In genomic region chr6:142946181-142946923, GRCh38 we compare ENCODE assay signal across 8 cellular contexts. TPM values are rescaled to one million over a fixed set of nuclear protein-coding genes. Genes with fewer than 3 reads are reported as not detected.
DNase-seq lines count a peak whose midpoint lies in the region; ATAC-seq and TF ChIP-seq lines count a peak whose summit lies in the region.

No MANE protein-coding gene starts in this region.

- H3K27me3 ChIP-seq in CD4-positive, alpha-beta T cell (ENCODE audit: control insufficient read depth, insufficient read depth, low read length), result no peaks in the 10 kb centered on the region
- H3K27me3 ChIP-seq in HUES6 (ENCODE audit: control insufficient read depth, insufficient read depth, low read length) (peaks cover 8% of the 10 kb centered on the region; the same call in 1 of the 2 replicates), PC-9 (ENCODE audit: insufficient read depth, low read depth) (no peaks in the 10 kb centered on the region), esophagus squamous epithelium (no peaks in the 10 kb centered on the region)

- peaks cover 32% of the 10 kb centered on the region for H3K36me3 Mint-ChIP-seq in CD4-positive, alpha-beta T cell (ENCODE audit: low read depth)
- H3K36me3 Mint-ChIP-seq in activated T-helper 1 cell treated with anti-CD3 and anti-CD28 coated beads, Interleukin-12 subunit alpha, Interleukin-12 subunit beta, Interleukin-2, Interleukin-4 antibody, amounts not matched to agents 30 ng/mL and 10 ng/mL and 1 ng/mL, durations not matched to agents 14 hours and 24 hours and 36 hours (ENCODE audit: low read depth), result peaks cover 4% of the 10 kb centered on the region

- BruUV-seq in PC-9 (replicated peaks; lab: Mats Ljungman, UMichigan), result no TSS peak

- DNase-seq in CD4-positive, alpha-beta T cell, result peak; percentile 75 to 98 (median 88)
- peak; percentile 91 to 96 for DNase-seq in PC-9
- DNase-seq in activated T-helper 1 cell treated with anti-CD3 and anti-CD28 coated beads, Interleukin-12 subunit alpha, Interleukin-12 subunit beta, Interleukin-2, Interleukin-4 antibody, amounts not matched to agents 30 ng/mL and 10 ng/mL and 1 ng/mL, durations not matched to agents 14 hours and 24 hours and 36 hours (ENCODE audit: low spot score), result peak; percentile 81
- DNase-seq in esophagus squamous epithelium (lab: John Stamatoyannopoulos, UW), result peak; percentile 61
- peak; percentile 99 for DNase-seq in myocyte (ENCODE audit: low read depth)
- peak; percentile 80 to 82 for DNase-seq in stimulated activated CD8-positive, alpha-beta memory T cell treated with anti-CD3 and anti-CD28 coated beads, Interleukin-7, amount 100 ng/mL, for 1 hour (ENCODE audit: low read depth in 2 of 2)

- H3K36me3 ChIP-seq in HUES6 (ENCODE audit: control insufficient read depth, insufficient read depth, low read length) (no peaks in the 10 kb centered on the region), PC-9 (ENCODE audit: low read depth) (no peaks in the 10 kb centered on the region), esophagus squamous epithelium (no peaks in the 10 kb centered on the region)

- TF ChIP-seq CTCF in CD4-positive, alpha-beta T cell (IDR thresholded peaks at IDR 0.05), result no peak
- no peak for TF ChIP-seq CTCF in PC-9 (conservative IDR thresholded peaks at IDR 0.05)
- no peak for TF ChIP-seq CTCF in esophagus squamous epithelium (IDR thresholded peaks at IDR 0.05)

- peak in 3 of 4 donors; percentile 51 to 96 (median 92) for TF ChIP-seq POLR2A in esophagus squamous epithelium (IDR thresholded peaks at IDR 0.05)

- H3F3A ChIP-seq in PC-9 (ENCODE audit: insufficient read depth, low read depth), result peaks cover 13% of the 10 kb centered on the region

- peaks cover 42% of the 10 kb centered on the region for H3K4me1 Mint-ChIP-seq in CD4-positive, alpha-beta T cell (ENCODE audit: low read depth)
- peaks cover 43% of the 10 kb centered on the region for H3K4me1 Mint-ChIP-seq in activated T-helper 1 cell treated with anti-CD3 and anti-CD28 coated beads, Interleukin-12 subunit alpha, Interleukin-12 subunit beta, Interleukin-2, Interleukin-4 antibody, amounts not matched to agents 30 ng/mL and 10 ng/mL and 1 ng/mL, durations not matched to agents 14 hours and 24 hours and 36 hours (ENCODE audit: low read depth)

- H3K4me3 Mint-ChIP-seq in CD4-positive, alpha-beta T cell, result peak overlapping the region; percentile 96
- peak overlapping the region; percentile 92 for H3K4me3 Mint-ChIP-seq in activated T-helper 1 cell treated with anti-CD3 and anti-CD28 coated beads, Interleukin-12 subunit alpha, Interleukin-12 subunit beta, Interleukin-2, Interleukin-4 antibody, amounts not matched to agents 30 ng/mL and 10 ng/mL and 1 ng/mL, durations not matched to agents 14 hours and 24 hours and 36 hours

- H3K4me1 ChIP-seq in HUES6 (ENCODE audit: control insufficient read depth, insufficient read depth, low read length) (0 out of 2 replicates have a peak, but pooled peaks cover 10% of the 10 kb centered on the region), PC-9 (replicated peaks; ENCODE audit: insufficient read depth) (peaks cover 36% of the 10 kb centered on the region), esophagus squamous epithelium (peaks cover 0 to 34% (median 8%) of the 10 kb centered on the region in 3 donors)

- H3K9me3 Mint-ChIP-seq in CD4-positive, alpha-beta T cell, result no peaks in the 10 kb centered on the region
- H3K9me3 Mint-ChIP-seq in activated T-helper 1 cell treated with anti-CD3 and anti-CD28 coated beads, Interleukin-12 subunit alpha, Interleukin-12 subunit beta, Interleukin-2, Interleukin-4 antibody, amounts not matched to agents 30 ng/mL and 10 ng/mL and 1 ng/mL, durations not matched to agents 14 hours and 24 hours and 36 hours, result no peaks in the 10 kb centered on the region

- CTCF ChIA-PET in CD4-positive, alpha-beta T cell (lab: Charles Lee), result interaction anchor here (0.8 to 1.9 kb wide), 5 partner anchors 11 to 125 kb away, joined by 3 to 5 read pairs (median 3); no protein-coding TSS in a partner anchor
- CTCF ChIA-PET in PC-9 (lab: Charles Lee), result no interaction called here

- WGBS in esophagus squamous epithelium, 2 donors, result 0 to 1% methylated on average over 10 to 42 of the region's 62 CpGs

- POLR2A ChIA-PET in CD4-positive, alpha-beta T cell (lab: Charles Lee), result interaction anchor here (0.6 to 11.2 kb wide), 31 partner anchors 8 to 376 kb away, joined by 3 to 382 read pairs (median 6); partner anchors contain the start of gene AIG1
- POLR2A ChIA-PET in PC-9 (lab: Charles Lee; ENCODE audit: unreplicated experiment), result interaction anchor here (0.8 kb wide), 1 partner anchor 61 kb away, joined by 6 read pairs; no protein-coding TSS in a partner anchor

- H3K9ac ChIP-seq in HUES6 (ENCODE audit: low read length), result peak overlapping the region; percentile 95

- peak; percentile 46 for ATAC-seq in CD4-positive, alpha-beta T cell (ENCODE audit: poor library complexity)
- peak; percentile 24 for ATAC-seq in GM21360 (IDR thresholded peaks at IDR 0.05; ENCODE audit: unreplicated experiment)

- no peaks in the 10 kb centered on the region; the same call in 1 of the 2 replicates for H3K9me2 ChIP-seq in PC-9 (ENCODE audit: insufficient read depth)

- peaks cover 5% of the 10 kb centered on the region for H3K27me3 Mint-ChIP-seq in CD4-positive, alpha-beta T cell
- H3K27me3 Mint-ChIP-seq in activated T-helper 1 cell treated with anti-CD3 and anti-CD28 coated beads, Interleukin-12 subunit alpha, Interleukin-12 subunit beta, Interleukin-2, Interleukin-4 antibody, amounts not matched to agents 30 ng/mL and 10 ng/mL and 1 ng/mL, durations not matched to agents 14 hours and 24 hours and 36 hours (ENCODE audit: insufficient read depth), result peaks cover 6% of the 10 kb centered on the region

- peaks cover 34% of the 10 kb centered on the region for H3K79me2 ChIP-seq in PC-9 (ENCODE audit: low read depth)

- peak overlapping the region; percentile 90 for H2AFZ ChIP-seq in PC-9

- H3K4me3 ChIP-seq in HUES6 (ENCODE audit: low read depth, low read length), result peak overlapping the region; percentile 92
- peak overlapping the region; percentile 89 for H3K4me3 ChIP-seq in PC-9
- peak overlapping the region; percentile 77 to 99 (median 92) for H3K4me3 ChIP-seq in esophagus squamous epithelium

- peak overlapping the region; percentile 100 for H3K27ac ChIP-seq in CD4-positive, alpha-beta T cell (ENCODE audit: low read depth, low read length)
- peak overlapping the region; percentile 79 for H3K27ac ChIP-seq in HUES6 (ENCODE audit: low read depth, low read length)
- peak overlapping the region; percentile 90 for H3K27ac ChIP-seq in PC-9
- H3K27ac ChIP-seq in esophagus squamous epithelium, result peak overlapping the region; percentile 95 to 100 (median 98)

- no peaks in the 10 kb centered on the region; the same call in 1 of the 2 replicates for H4K20me1 ChIP-seq in PC-9 (ENCODE audit: insufficient read depth)

- H3K9me3 ChIP-seq in CD4-positive, alpha-beta T cell (ENCODE audit: control insufficient read depth, low read length), result no peaks in the 10 kb centered on the region
- H3K9me3 ChIP-seq in HUES6 (ENCODE audit: control insufficient read depth, insufficient read depth, low read depth, low read length) (no peaks in the 10 kb centered on the region), PC-9 (ENCODE audit: insufficient read depth, low read depth) (no peaks in the 10 kb centered on the region), esophagus squamous epithelium (no peaks in the 10 kb centered on the region)

- peak overlapping the region; percentile 98 for H3K27ac Mint-ChIP-seq in CD4-positive, alpha-beta T cell
- H3K27ac Mint-ChIP-seq in activated T-helper 1 cell treated with anti-CD3 and anti-CD28 coated beads, Interleukin-12 subunit alpha, Interleukin-12 subunit beta, Interleukin-2, Interleukin-4 antibody, amounts not matched to agents 30 ng/mL and 10 ng/mL and 1 ng/mL, durations not matched to agents 14 hours and 24 hours and 36 hours, result peak overlapping the region; percentile 97

- intact Hi-C loops in CD4-positive, alpha-beta T cell (cut with DNase I, micrococcal nuclease), result loop anchor here (5.0 kb wide), 3 partner anchors 59 to 549 kb away; partner anchors contain the start of gene AIG1 (in 1 of the 2)
- intact Hi-C loops in PC-9 (cut with micrococcal nuclease; ENCODE audit: unreplicated experiment), result loop anchor here (1.0 to 10.0 kb wide), 9 partner anchors 44 to 728 kb away; partner anchors contain the start of genes ADAT2, PEX3 and PHACTR2
- intact Hi-C loops in activated T-helper 1 cell treated with anti-CD3 and anti-CD28 coated beads, Interleukin-12 subunit alpha, Interleukin-12 subunit beta, Interleukin-2, Interleukin-4 antibody, amounts not matched to agents 30 ng/mL and 10 ng/mL and 1 ng/mL, durations not matched to agents 14 hours and 24 hours and 36 hours (cut with micrococcal nuclease), result loop anchor here (1.0 to 10.0 kb wide), 8 partner anchors 191 to 1148 kb away; partner anchors contain the start of genes ADAT2, FUCA2, PEX3 and SF3B5
- intact Hi-C loops in esophagus squamous epithelium (cut with DNase I), result no loop called here

- peak overlapping the region; percentile 93 for H3K4me2 ChIP-seq in PC-9

RNA-seq across cellular contexts. Expression of gene HIVEP2, which starts 1.4 kb away (rescaled TPM):
- total RNA-seq in CD4-positive, alpha-beta T cell, result 10 to 100 TPM; 48.4 to 48.6 TPM
- total RNA-seq in PC-9 (2021) (10.3 and 12.4 TPM in 2 replicates), esophagus squamous epithelium (10 to 100 TPM in 3 of 4 donors, 1 to 10 TPM in 1; 8.6 to 19.3 (median 12.7) TPM), myocyte (17.2 and 18.1 TPM in 2 replicates)
- 33.9 and 38.4 TPM in 2 replicates for total RNA-seq in activated T-helper 1 cell treated with anti-CD3 and anti-CD28 coated beads, Interleukin-12 subunit alpha, Interleukin-12 subunit beta, Interleukin-2, Interleukin-4 antibody, amounts not matched to agents 30 ng/mL and 10 ng/mL and 1 ng/mL, durations not matched to agents 14 hours and 24 hours and 36 hours
- polyA plus RNA-seq in myocyte (2012), result 5.5 TPM

Comparison
In these comparisons a context has a peak if more than half of its experiments do, and no peak if none do; other contexts are left out.
1. Peak in every context shown above with its lines: DNase-seq, ATAC-seq, H3K4me3 ChIP-seq and H3K27ac ChIP-seq.